ENCODE assay signal across 14 cellular contexts in the genomic region with DNA sequence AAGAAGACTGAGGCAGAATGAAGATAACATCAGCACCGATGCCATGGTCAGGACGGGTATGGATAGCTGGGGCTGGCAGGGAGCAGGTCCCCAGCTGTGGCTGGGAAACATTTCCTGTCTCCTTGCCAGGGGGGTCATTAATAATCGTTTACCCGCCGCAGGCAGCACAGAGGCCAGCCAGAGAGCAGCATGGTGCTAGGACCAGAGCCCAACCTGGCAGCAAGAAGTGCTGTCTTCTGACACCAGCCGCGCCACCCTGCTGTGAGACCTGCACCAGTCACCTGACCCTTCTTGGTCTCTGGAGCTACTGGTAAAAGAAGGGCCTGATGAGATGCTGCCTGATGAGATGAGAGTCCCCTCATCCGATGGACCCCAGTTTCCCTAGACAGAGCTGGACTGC.
"Had no signal": no experiment of that assay in that cellular context is flagged by ENCODE, and none has a peak within 500 bp of the region (broad histone marks: within the 10 kb centered on the region; RNA-seq: fewer than 3 reads in every experiment).

No MANE protein-coding gene starts in this region.

- H3K4me3 Mint-ChIP-seq: activated CD8-positive, alpha-beta memory T cell treated with anti-CD3 and anti-CD28 coated beads, Interleukin-2, amount 10 ng/mL, durations not matched to agents 7 days and 5 days; activated T-cell treated with anti-CD3 and anti-CD28 coated beads, Interleukin-2, amount 50 U/mL, for 24 hours; brain; effector memory CD8-positive, alpha-beta T cell; nephron progenitor cell; stimulated activated naive B cell treated with anti-CD40 and anti-IgM and Interleukin-4, amounts not matched to agents 10 μg/mL and 1 μg/mL and 100 μg/mL, for 72 hours had no signal

- DNase-seq: activated CD4-positive, alpha-beta T cell treated with anti-CD3 and anti-CD28 coated beads, Interleukin-2, amount 50 U/mL, for 4 hours; activated CD4-positive, CD25-positive, alpha-beta regulatory T cell treated with anti-CD3 and anti-CD28 coated beads, Interleukin-2, amount 50 U/mL, for 72 hours; activated CD8-positive, alpha-beta memory T cell treated with anti-CD3 and anti-CD28 coated beads, Interleukin-2, amount 10 ng/mL, durations not matched to agents 7 days and 5 days; activated effector memory CD4-positive, alpha-beta T cell treated with Interleukin-2 at 50 U/mL for 16 hours; activated T-cell treated with anti-CD3 and anti-CD28 coated beads, Interleukin-2, amount 50 U/mL, for 24 hours; amygdala; effector memory CD8-positive, alpha-beta T cell; nephron progenitor cell; stimulated activated CD4-positive, alpha-beta T cell treated with anti-CD3 and anti-CD28 coated beads, Interleukin-1b, Interleukin-23, amount 100 ng/mL, for 48 hours; stimulated activated naive B cell treated with anti-CD40 and anti-IgM and Interleukin-4, amounts not matched to agents 10 μg/mL and 1 μg/mL and 100 μg/mL, for 72 hours; transverse colon had no signal

- H3K27ac ChIP-seq: hepatocyte had no signal

- ATAC-seq: activated CD8-positive, alpha-beta memory T cell treated with anti-CD3 and anti-CD28 coated beads, Interleukin-2, amount 10 ng/mL, durations not matched to agents 7 days and 5 days; activated naive CD4-positive, alpha-beta T cell treated with anti-CD3 and anti-CD28 coated beads, Interleukin-2, amount 50 U/mL, for 72 hours; effector memory CD8-positive, alpha-beta T cell; stimulated activated naive B cell treated with anti-CD40 and anti-IgM and Interleukin-4, amounts not matched to agents 10 μg/mL and 1 μg/mL and 100 μg/mL, for 72 hours had no signal

- H3K9me3 Mint-ChIP-seq: activated naive CD4-positive, alpha-beta T cell treated with anti-CD3 and anti-CD28 coated beads, Interleukin-2, amount 50 U/mL, for 72 hours; activated T-cell treated with anti-CD3 and anti-CD28 coated beads, Interleukin-2, amount 50 U/mL, for 24 hours; effector memory CD8-positive, alpha-beta T cell; nephron progenitor cell; stimulated activated naive B cell treated with anti-CD40 and anti-IgM and Interleukin-4, amounts not matched to agents 10 μg/mL and 1 μg/mL and 100 μg/mL, for 72 hours had no signal

- H3K9me3 ChIP-seq: transverse colon had no signal

- H3K27ac Mint-ChIP-seq: activated CD8-positive, alpha-beta memory T cell treated with anti-CD3 and anti-CD28 coated beads, Interleukin-2, amount 10 ng/mL, durations not matched to agents 7 days and 5 days; activated T-cell treated with anti-CD3 and anti-CD28 coated beads, Interleukin-2, amount 50 U/mL, for 24 hours; stimulated activated naive B cell treated with anti-CD40 and anti-IgM and Interleukin-4, amounts not matched to agents 10 μg/mL and 1 μg/mL and 100 μg/mL, for 72 hours had no signal

- H3K36me3 ChIP-seq: transverse colon had no signal

- H3K36me3 Mint-ChIP-seq: activated CD8-positive, alpha-beta memory T cell treated with anti-CD3 and anti-CD28 coated beads, Interleukin-2, amount 10 ng/mL, durations not matched to agents 7 days and 5 days; activated naive CD4-positive, alpha-beta T cell treated with anti-CD3 and anti-CD28 coated beads, Interleukin-2, amount 50 U/mL, for 72 hours; brain; stimulated activated naive B cell treated with anti-CD40 and anti-IgM and Interleukin-4, amounts not matched to agents 10 μg/mL and 1 μg/mL and 100 μg/mL, for 72 hours had no signal

- H3K4me3 ChIP-seq: hepatocyte, transverse colon had no signal

- H3K4me1 Mint-ChIP-seq: activated CD8-positive, alpha-beta memory T cell treated with anti-CD3 and anti-CD28 coated beads, Interleukin-2, amount 10 ng/mL, durations not matched to agents 7 days and 5 days; stimulated activated naive B cell treated with anti-CD40 and anti-IgM and Interleukin-4, amounts not matched to agents 10 μg/mL and 1 μg/mL and 100 μg/mL, for 72 hours had no signal
